Comparison of ENCODE assay signal across 16 cellular contexts in genomic region chr6:149905911-149906371, GRCh38. TPM values are rescaled to one million over a fixed set of nuclear protein-coding genes. Genes with fewer than 3 reads are reported as not detected.
"Had no signal": no experiment of that assay in that cellular context is flagged by ENCODE, and none has a peak within 500 bp of the region (broad histone marks: within the 10 kb centered on the region; RNA-seq: fewer than 3 reads in every experiment).

No MANE protein-coding gene starts in this region.

- H3K4me1 ChIP-seq: breast epithelium, testis had no signal

- H3K36me3 Mint-ChIP-seq: activated naive CD8-positive, alpha-beta T cell treated with anti-CD3 and anti-CD28 coated beads for 36 hours had no signal

- H3K9me3 ChIP-seq: testis had no signal

- DNase-seq: activated CD4-positive, alpha-beta T cell treated with anti-CD3 and anti-CD28 coated beads, Interleukin-2, amount 50 U/mL, for 4 hours; activated CD4-positive, CD25-positive, alpha-beta regulatory T cell; activated gamma-delta T cell treated with Interleukin-2 at 50 U/mL for 16 hours; activated naive CD8-positive, alpha-beta T cell treated with anti-CD3 and anti-CD28 coated beads for 36 hours; activated T-cell treated with anti-CD3 and anti-CD28 coated beads, Interleukin-2, amount 50 U/mL, for 72 hours; anterior cingulate cortex; dorsolateral prefrontal cortex; esophagus squamous epithelium; foreskin fibroblast; stimulated activated CD4-positive, alpha-beta T cell treated with anti-CD3 and anti-CD28 coated beads, Interleukin-15, amount 100 ng/mL, for 24 hours; stimulated activated CD4-positive, alpha-beta T cell treated with anti-CD3 and anti-CD28 coated beads, Interleukin-4, amount 100 ng/mL, for 24 hours; stimulated activated naive CD8-positive, alpha-beta T cell treated with anti-CD3 and anti-CD28 coated beads, Interleukin-15, amount 100 ng/mL, for 72 hours; testis had no signal

- H3K27ac Mint-ChIP-seq: activated naive CD8-positive, alpha-beta T cell treated with anti-CD3 and anti-CD28 coated beads for 36 hours; activated T-cell treated with anti-CD3 and anti-CD28 coated beads, Interleukin-2, amount 50 U/mL, for 72 hours; stimulated activated naive CD8-positive, alpha-beta T cell treated with anti-CD3 and anti-CD28 coated beads, Interleukin-15, amount 100 ng/mL, for 72 hours had no signal

- H3K4me1 Mint-ChIP-seq: activated naive CD8-positive, alpha-beta T cell treated with anti-CD3 and anti-CD28 coated beads for 36 hours; stimulated activated naive CD8-positive, alpha-beta T cell treated with anti-CD3 and anti-CD28 coated beads, Interleukin-15, amount 100 ng/mL, for 72 hours had no signal

- H3K4me3 Mint-ChIP-seq: activated naive CD8-positive, alpha-beta T cell treated with anti-CD3 and anti-CD28 coated beads for 36 hours; activated T-cell treated with anti-CD3 and anti-CD28 coated beads, Interleukin-2, amount 50 U/mL, for 72 hours; stimulated activated naive CD8-positive, alpha-beta T cell treated with anti-CD3 and anti-CD28 coated beads, Interleukin-15, amount 100 ng/mL, for 72 hours had no signal

- H3K4me3 ChIP-seq: breast epithelium, dorsolateral prefrontal cortex, esophagus squamous epithelium, testis had no signal

- ATAC-seq: activated T-cell treated with anti-CD3 and anti-CD28 coated beads, Interleukin-2, amount 50 U/mL, for 72 hours; stimulated activated naive CD8-positive, alpha-beta T cell treated with anti-CD3 and anti-CD28 coated beads, Interleukin-15, amount 100 ng/mL, for 72 hours had no signal

- H3K27me3 ChIP-seq: breast epithelium, dorsolateral prefrontal cortex, esophagus squamous epithelium, testis had no signal

- H3K36me3 ChIP-seq: breast epithelium, esophagus squamous epithelium had no signal

- H3K27ac ChIP-seq: breast epithelium, dorsolateral prefrontal cortex, esophagus squamous epithelium, testis had no signal

RNA-seq across cellular contexts. Expression of gene RAET1E, which starts 8.0 kb away (rescaled TPM):
- total RNA-seq: activated naive CD8-positive, alpha-beta T cell treated with anti-CD3 and anti-CD28 coated beads for 36 hours; activated T-cell treated with anti-CD3 and anti-CD28 coated beads, Interleukin-2, amount 50 U/mL, for 72 hours; chondrocyte; T-helper 1 cell treated with Interleukin-12 subunit alpha and Interleukin-12 subunit beta and Interleukin-4 antibody, amounts not matched to agents 30 ng/mL and 1 ng/mL, for 36 hours had no signal

RNA-seq across cellular contexts. Expression of gene RAET1G, which starts 17.0 kb away (rescaled TPM):
- total RNA-seq: activated naive CD8-positive, alpha-beta T cell treated with anti-CD3 and anti-CD28 coated beads for 36 hours; activated T-cell treated with anti-CD3 and anti-CD28 coated beads, Interleukin-2, amount 50 U/mL, for 72 hours; T-helper 1 cell treated with Interleukin-12 subunit alpha and Interleukin-12 subunit beta and Interleukin-4 antibody, amounts not matched to agents 30 ng/mL and 1 ng/mL, for 36 hours; testis had no signal
